15 cellular contexts compared by ENCODE assay signal in the genomic region with DNA sequence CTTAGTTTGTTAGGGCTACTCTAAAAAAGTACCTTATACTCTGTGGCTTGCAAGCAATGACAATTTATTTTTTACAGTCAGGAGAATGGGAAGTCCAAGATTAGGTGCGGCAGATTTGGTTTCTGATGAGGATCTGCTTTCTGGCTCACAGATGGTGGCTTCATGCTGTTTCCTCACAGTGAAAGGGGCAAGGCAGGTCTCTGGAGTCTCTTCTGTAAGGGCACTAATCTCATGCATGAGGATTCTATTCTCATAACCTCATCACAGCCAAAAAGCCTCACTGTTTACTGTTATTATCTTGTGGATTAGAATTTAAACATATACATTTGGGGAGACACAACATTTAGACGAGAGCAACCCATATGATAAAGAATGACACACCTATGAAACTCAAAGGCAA.
DNase-seq lines count a peak whose midpoint lies in the region; ATAC-seq and TF ChIP-seq lines count a peak whose summit lies in the region.
"Had no signal": no experiment of that assay in that cellular context is flagged by ENCODE, and none has a peak within 500 bp of the region (broad histone marks: within the 10 kb centered on the region; RNA-seq: fewer than 3 reads in every experiment).

No MANE protein-coding gene starts in this region.

- ATAC-seq in HG03108 (IDR thresholded peaks at IDR 0.05; ENCODE audit: unreplicated experiment): no peak
- ATAC-seq: Right ventricle myocardium inferior, T-helper 17 cell had no signal

- H3K27me3 ChIP-seq in OCI-LY3 (ENCODE audit: low read depth, low read length): no peaks in the 10 kb centered on the region
- H3K27me3 ChIP-seq: BLaER1 had no signal

- TF ChIP-seq CTCF in OCI-LY3 (IDR thresholded peaks at IDR 0.05; ENCODE audit: low read depth, low read length): no peak
- no peak for TF ChIP-seq CTCF in GM10266 (IDR thresholded peaks at IDR 0.05; ENCODE audit: control insufficient read depth, insufficient read depth, low read depth, missing control alignments)

- peaks cover 6% of the 10 kb centered on the region; the same call in 1 of the 2 replicates for H3K4me1 ChIP-seq in OCI-LY3 (ENCODE audit: low read length)
- H3K4me1 ChIP-seq: BLaER1 had no signal

- H2AFZ ChIP-seq in OCI-LY3 (ENCODE audit: low read depth, low read length): no peak overlapping the region

- H3K27ac ChIP-seq in OCI-LY3 (ENCODE audit: low read length): no peak overlapping the region
- H3K27ac ChIP-seq: BLaER1 had no signal

- H3K4me2 ChIP-seq in OCI-LY3 (ENCODE audit: low read length): 0 out of 2 replicates have a peak overlapping the region, but pooled peaks have one; percentile 12
- H3K4me2 ChIP-seq: BLaER1 had no signal

- no peak overlapping the region for H3K9ac ChIP-seq in OCI-LY3 (ENCODE audit: low read length)
- H3K9ac ChIP-seq: BLaER1 had no signal

- H3K36me3 ChIP-seq in OCI-LY3 (replicated peaks; ENCODE audit: low read depth, low read length): no peaks in the 10 kb centered on the region
- H3K36me3 ChIP-seq: BLaER1 had no signal

- no peaks in the 10 kb centered on the region for H3K9me3 ChIP-seq in OCI-LY3 (ENCODE audit: insufficient read depth, low read length)
- H3K9me3 ChIP-seq: BLaER1 had no signal

- H3K79me2 ChIP-seq in OCI-LY3 (ENCODE audit: low read length): no peaks in the 10 kb centered on the region

- no peak overlapping the region for H3K4me3 ChIP-seq in OCI-LY3 (ENCODE audit: low read length)
- H3K4me3 ChIP-seq: BLaER1 had no signal

- H4K20me1 ChIP-seq in OCI-LY3 (ENCODE audit: insufficient read depth, low read length): no peaks in the 10 kb centered on the region
- H4K20me1 ChIP-seq: BLaER1 had no signal

- DNase-seq in NOMO-1 treated with DMSO at 0.1 percent for 48 hours (lab: John Stamatoyannopoulos, UW; ENCODE audit: unreplicated experiment) (peak; percentile 43), NOMO-1 treated with dmso at 0.1 percent for 144 hours (lab: John Stamatoyannopoulos, UW; ENCODE audit: unreplicated experiment) (no peak), NCI-H2171 treated with DMSO at 0.1 percent for 48 hours (lab: John Stamatoyannopoulos, UW) (peak; percentile 93), NCI-H510A (lab: John Stamatoyannopoulos, UW) (no peak), GM10266 (ENCODE audit: extremely low spot score) (no peak)
- no peak for DNase-seq in activated CD4-positive, alpha-beta T cell treated with anti-CD3 and anti-CD28 coated beads, Interleukin-2, amount 50 U/mL, for 4 hours
- DNase-seq: CD8-positive, alpha-beta memory T cell; DND-41; NCI-H1105 treated with DMSO at 0.1 percent for 48 hours; NCI-H2029; T-helper 17 cell had no signal

Comparison
In these comparisons a context has a peak if more than half of its experiments do, and no peak if none do; other contexts are left out.
1. DNase-seq: peak in NOMO-1 treated with DMSO at 0.1 percent for 48 hours (single experiment) and NCI-H2171 treated with DMSO at 0.1 percent for 48 hours (single experiment); none in NOMO-1 treated with dmso at 0.1 percent for 144 hours (single experiment), NCI-H510A (single experiment), activated CD4-positive, alpha-beta T cell treated with anti-CD3 and anti-CD28 coated beads, Interleukin-2, amount 50 U/mL, for 4 hours (0 of 2) and GM10266 (single experiment).